8 cellular contexts compared by ENCODE assay signal in the genomic region with DNA sequence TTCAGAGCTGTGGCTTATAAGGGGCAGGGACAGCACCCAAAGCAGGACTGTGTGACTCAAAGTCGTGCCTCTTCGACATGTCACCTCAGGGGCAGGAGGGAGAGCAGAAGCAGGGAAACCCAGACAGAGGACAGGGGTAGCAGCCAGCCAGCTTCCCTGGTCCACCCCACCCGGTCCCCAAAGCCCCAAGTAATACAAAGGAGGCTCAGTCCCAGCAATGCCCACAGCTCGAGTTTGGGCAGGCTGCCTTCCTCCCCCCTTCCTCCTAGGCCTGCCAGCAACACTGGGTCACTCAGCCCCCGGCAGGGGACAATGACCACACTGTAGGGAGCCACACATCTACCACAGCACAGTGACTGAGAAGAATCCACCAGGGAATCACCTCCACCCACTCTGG. TPM values are rescaled to one million over a fixed set of nuclear protein-coding genes. Genes with fewer than 3 reads are reported as not detected.
DNase-seq lines count a peak whose midpoint lies in the region; ATAC-seq, FAIRE-seq and TF ChIP-seq lines count a peak whose summit lies in the region.

No MANE protein-coding gene starts in this region.

- H3K9ac ChIP-seq in endothelial cell of umbilical vein (replicated peaks; ENCODE audit: extremely low read depth, insufficient read depth, low read length): peak overlapping the region; percentile 58

- H3K27me3 ChIP-seq in PC-9 (ENCODE audit: insufficient read depth, low read depth) (no peaks in the 10 kb centered on the region), endothelial cell of umbilical vein (ENCODE audit: control insufficient read depth in 2 of 2, insufficient read depth in 2 of 2, low read length in 2 of 2) (no peaks in the 10 kb centered on the region), ovary (no peaks in the 10 kb centered on the region)

- H3K4me3 Mint-ChIP-seq in Calu3 (ENCODE audit: low read depth, unreplicated experiment): peak overlapping the region; percentile 97

- intact Hi-C loops in Calu3 (cut with micrococcal nuclease; ENCODE audit: unreplicated experiment): loop anchor here (2.0 kb wide), 1 partner anchor 86 kb away; the partner anchor contains the start of genes CAPZA1 and ST7L
- intact Hi-C loops in PC-9 (cut with micrococcal nuclease; ENCODE audit: unreplicated experiment): loop anchor here (10.0 kb wide), 1 partner anchor 240 kb away; no protein-coding TSS in a partner anchor
- intact Hi-C loops in endothelial cell of umbilical vein (cut with micrococcal nuclease): loop anchor here (2.0 kb wide), 1 partner anchor 160 kb away; no protein-coding TSS in a partner anchor
- intact Hi-C loops in ovary (cut with DNase I): loop anchor here in 3 of 4 donors (2.0 to 10.0 kb wide), 4 partner anchors 80 to 310 kb away; partner anchors contain the start of genes CTTNBP2NL (in 2 of the 3), CAPZA1 (in 1 of the 3), ST7L (in 1 of the 3) and WNT2B (in 1 of the 3)

- WGBS in ovary, 3 donors: 24 to 30% (median 24%) methylated on average over 5 of the region's 5 CpGs

- H3K27ac ChIP-seq in PC-9: peak overlapping the region; percentile 89
- peak overlapping the region; percentile 88 for H3K27ac ChIP-seq in endothelial cell of umbilical vein (ENCODE audit: insufficient read depth, low read depth, low read length)
- peak overlapping the region; percentile 24 to 82 for H3K27ac ChIP-seq in ovary

- POLR2A ChIA-PET in PC-9 (lab: Charles Lee; ENCODE audit: unreplicated experiment): interaction anchor here (0.6 to 1.0 kb wide), 7 partner anchors 30 to 1556 kb away, joined by 3 to 16 read pairs (median 7); partner anchors contain the start of genes LRIG2 and MOV10
- POLR2A ChIA-PET in endothelial cell of umbilical vein (lab: Charles Lee): interaction anchor here (0.6 to 2.2 kb wide), 7 partner anchors 11 to 1099 kb away, joined by 3 to 19 read pairs (median 4); partner anchors contain the start of genes MOV10 and PPM1J

- H3K36me3 ChIP-seq in PC-9 (ENCODE audit: low read depth) (peaks cover 21% of the 10 kb centered on the region), endothelial cell of umbilical vein (ENCODE audit: control insufficient read depth in 2 of 2, extremely low read depth in 1 of 2, insufficient read depth in 2 of 2, low read length in 2 of 2) (peaks cover 12 to 14% of the 10 kb centered on the region in 2 experiments), ovary (no peaks in the 10 kb centered on the region)

- peaks cover 67% of the 10 kb centered on the region for H3K4me1 ChIP-seq in PC-9 (replicated peaks; ENCODE audit: insufficient read depth)
- peaks cover 66% of the 10 kb centered on the region for H3K4me1 ChIP-seq in endothelial cell of umbilical vein (ENCODE audit: control insufficient read depth, extremely low read depth, insufficient read depth, low read length)
- H3K4me1 ChIP-seq in ovary (ENCODE audit: insufficient read depth): peaks cover 24% of the 10 kb centered on the region

- H3K9me1 ChIP-seq in endothelial cell of umbilical vein (replicated peaks; ENCODE audit: control insufficient read depth, extremely low read depth, insufficient read depth, low read length): no peaks in the 10 kb centered on the region

- dilution Hi-C loops in endothelial cell of umbilical vein (cut with MboI; ENCODE audit: extremely low pct_ligation_motif_present, low sequenced_read_pairs): no loop called here

- no peak for TF ChIP-seq POLR2A in endothelial cell of umbilical vein (IDR thresholded peaks at IDR 0.05; ENCODE audit: low read depth, low read length)
- TF ChIP-seq POLR2A in ovary (IDR thresholded peaks at IDR 0.05): no peak

- no peaks in the 10 kb centered on the region for H3K9me3 Mint-ChIP-seq in Calu3 (ENCODE audit: low read depth, unreplicated experiment)

- peak overlapping the region; percentile 88 for H3K27ac Mint-ChIP-seq in Calu3 (ENCODE audit: unreplicated experiment)

- H3K27me3 Mint-ChIP-seq in Calu3 (ENCODE audit: unreplicated experiment): no peaks in the 10 kb centered on the region

- no peak for TF ChIP-seq EP300 in ovary (IDR thresholded peaks at IDR 0.05)

- no peaks in the 10 kb centered on the region for H3K9me2 ChIP-seq in PC-9 (ENCODE audit: insufficient read depth)

- peaks cover 78% of the 10 kb centered on the region for H3K36me3 Mint-ChIP-seq in Calu3 (ENCODE audit: insufficient read depth, unreplicated experiment)

- TF ChIP-seq CTCF in Calu3 (IDR thresholded peaks at IDR 0.05; ENCODE audit: unreplicated experiment) (no peak), PC-9 (conservative IDR thresholded peaks at IDR 0.05) (no peak), endothelial cell of umbilical vein (IDR thresholded peaks at IDR 0.05; ENCODE audit: extremely low read depth in 1 of 2, insufficient read depth in 1 of 2, low read depth in 1 of 2, low read length in 2 of 2) (no peak), ovary (IDR thresholded peaks at IDR 0.05) (no peak)

- H4K20me1 ChIP-seq in PC-9 (ENCODE audit: insufficient read depth) (no peaks in the 10 kb centered on the region), endothelial cell of umbilical vein (replicated peaks; ENCODE audit: control insufficient read depth, extremely low read depth, insufficient read depth, low read length) (no peaks in the 10 kb centered on the region)

- peak overlapping the region; percentile 91 for H3K4me2 ChIP-seq in PC-9
- H3K4me2 ChIP-seq in endothelial cell of umbilical vein (ENCODE audit: insufficient read depth, low read length): peak overlapping the region; percentile 83

- H3K9me3 ChIP-seq in PC-9 (ENCODE audit: insufficient read depth, low read depth) (no peaks in the 10 kb centered on the region), endothelial cell of umbilical vein (replicated peaks; ENCODE audit: control insufficient read depth, insufficient read depth, low read length) (no peaks in the 10 kb centered on the region), ovary (no peaks in the 10 kb centered on the region)

- peak overlapping the region; percentile 50 for H3K4me3 ChIP-seq in PC-9
- H3K4me3 ChIP-seq in endothelial cell of umbilical vein (replicated peaks in 1 of 3; ENCODE audit: insufficient read depth in 1 of 3, low read depth in 1 of 3, low read length in 3 of 3): peak overlapping the region in 2 of 3 experiments; percentile 81 to 89
- H3K4me3 ChIP-seq in ovary: peak overlapping the region; percentile 67

- BruUV-seq in Calu3 (replicated peaks; lab: Mats Ljungman, UMichigan) (no TSS peak), PC-9 (replicated peaks; lab: Mats Ljungman, UMichigan) (no TSS peak), endothelial cell of umbilical vein (replicated peaks; lab: Mats Ljungman, UMichigan) (TSS peak; percentile 14)

- no peak for DNase-seq in Calu3
- no peak for DNase-seq in PC-9
- DNase-seq in endothelial cell of umbilical vein (ENCODE audit: low read depth, low spot score): no peak
- DNase-seq in ovary: no peak
- no peak for DNase-seq in NCI-H146 (lab: John Stamatoyannopoulos, UW)
- no peak for DNase-seq in NCI-H2171 treated with DMSO at 0.1 percent for 48 hours (lab: John Stamatoyannopoulos, UW)
- DNase-seq in NCI-H82 treated with DMSO at 0.1 percent for 48 hours (lab: John Stamatoyannopoulos, UW; ENCODE audit: unreplicated experiment): no peak

- no peak for FAIRE-seq in endothelial cell of umbilical vein (lab: Jason Lieb, UNC)

- H3F3A ChIP-seq in PC-9 (ENCODE audit: insufficient read depth, low read depth): peaks cover 39% of the 10 kb centered on the region

- peaks cover 57% of the 10 kb centered on the region for H3K4me1 Mint-ChIP-seq in Calu3 (ENCODE audit: low read depth, unreplicated experiment)

- CTCF ChIA-PET in Calu3 (lab: Charles Lee): interaction anchor here (0.6 to 2.1 kb wide), 3 partner anchors 30 to 114 kb away, joined by 3 to 10 read pairs (median 4); partner anchors contain the start of gene MOV10
- CTCF ChIA-PET in PC-9 (lab: Charles Lee): interaction anchor here (0.6 to 1.2 kb wide), 4 partner anchors 30 to 310 kb away, joined by 3 to 11 read pairs (median 4); partner anchors contain the start of gene MOV10
- CTCF ChIA-PET in endothelial cell of umbilical vein (lab: Charles Lee): interaction anchor here (0.7 to 2.5 kb wide), 11 partner anchors 10 to 406 kb away, joined by 3 to 15 read pairs (median 4); partner anchors contain the start of genes LRIG2, MOV10 and PPM1J

- ATAC-seq in GM19455 (IDR thresholded peaks at IDR 0.05; ENCODE audit: unreplicated experiment): no peak

- H2AFZ ChIP-seq in PC-9 (peak overlapping the region; percentile 35; the same call in 1 of the 2 replicates), endothelial cell of umbilical vein (ENCODE audit: low read depth, low read length) (no peak overlapping the region)

- peaks cover 44% of the 10 kb centered on the region for H3K79me2 ChIP-seq in PC-9 (ENCODE audit: low read depth)
- peaks cover 48% of the 10 kb centered on the region for H3K79me2 ChIP-seq in endothelial cell of umbilical vein (ENCODE audit: control insufficient read depth, insufficient read depth, low read length)

RNA-seq across cellular contexts. Expression of gene RHOC, which starts 2.4 kb away (rescaled TPM):
- 176 and 197 TPM in 2 replicates for total RNA-seq in Calu3 (2022)
- 200 and 220 TPM in 2 replicates for total RNA-seq in PC-9 (2021)
- total RNA-seq in endothelial cell of umbilical vein: 652 and 699 TPM in 2 replicates
- 1,244 and 1,340 TPM in 2 replicates for polyA plus RNA-seq in endothelial cell of umbilical vein
- polyA plus RNA-seq in endothelial cell of umbilical vein (2011; cell fraction: cytosol; rRNA removed): 1,507 and 1,589 TPM in 2 replicates
- polyA plus RNA-seq in endothelial cell of umbilical vein (2011; cell fraction: nucleus; rRNA removed): 615 and 657 TPM in 2 replicates
- polyA plus RNA-seq in endothelial cell of umbilical vein (2012): 941 and 1,005 TPM in 2 replicates
- 905 and 1,030 TPM in 2 replicates for polyA minus RNA-seq in endothelial cell of umbilical vein
- polyA minus RNA-seq in endothelial cell of umbilical vein (2011; cell fraction: cytosol; rRNA and poly(A)+ RNA removed): 73.2 TPM
- 134 and 141 TPM in 2 replicates for polyA minus RNA-seq in endothelial cell of umbilical vein (2011; cell fraction: nucleus; rRNA and poly(A)+ RNA removed)
- 100 to 1,000 TPM; 177 to 276 (median 208) TPM for total RNA-seq in ovary
- 100 to 1,000 TPM; 249 to 308 TPM for polyA plus RNA-seq in ovary

RNA-seq across cellular contexts. Expression of gene PPM1J, which starts 10.6 kb away (rescaled TPM):
- 1.3 and 2.2 TPM in 2 replicates for total RNA-seq in Calu3 (2022)
- total RNA-seq in PC-9 (2021): 6.0 and 7.7 TPM in 2 replicates
- 1.7 and 2.4 TPM in 2 replicates for total RNA-seq in endothelial cell of umbilical vein
- 3.1 and 3.2 TPM in 2 replicates for polyA plus RNA-seq in endothelial cell of umbilical vein
- 1.7 and 2.7 TPM in 2 replicates for polyA plus RNA-seq in endothelial cell of umbilical vein (2011; cell fraction: cytosol; rRNA removed)
- polyA plus RNA-seq in endothelial cell of umbilical vein (2011; cell fraction: nucleus; rRNA removed): 6.6 and 7.0 TPM in 2 replicates
- 1.4 and 1.7 TPM in 2 replicates for polyA plus RNA-seq in endothelial cell of umbilical vein (2012)
- 1.0 and 1.7 TPM in 2 replicates for polyA minus RNA-seq in endothelial cell of umbilical vein
- polyA minus RNA-seq in endothelial cell of umbilical vein (2011; cell fraction: cytosol; rRNA and poly(A)+ RNA removed): not detected
- polyA minus RNA-seq in endothelial cell of umbilical vein (2011; cell fraction: nucleus; rRNA and poly(A)+ RNA removed): 0.58 and 0.96 TPM in 2 replicates
- total RNA-seq in ovary: 1 to 10 TPM; 1.4 to 6.3 (median 2.9) TPM
- polyA plus RNA-seq in ovary: 1 to 10 TPM in 1 of 2 donors, under 1 TPM in 1; 0.78 to 1.3 TPM

RNA-seq across cellular contexts. Expression of gene MOV10, which starts 30.1 kb away (rescaled TPM):
- total RNA-seq in Calu3 (2022) (71.4 and 80.0 TPM in 2 replicates), PC-9 (2021) (73.7 and 78.3 TPM in 2 replicates), endothelial cell of umbilical vein (103 and 113 TPM in 2 replicates), ovary (10 to 100 TPM; 31.7 to 66.3 (median 53.5) TPM)
- polyA plus RNA-seq in endothelial cell of umbilical vein (97.1 and 98.0 TPM in 2 replicates), ovary (10 to 100 TPM; 35.0 to 35.6 TPM)
- 57.2 and 77.0 TPM in 2 replicates for polyA plus RNA-seq in endothelial cell of umbilical vein (2011; cell fraction: cytosol; rRNA removed)
- polyA plus RNA-seq in endothelial cell of umbilical vein (2011; cell fraction: nucleus; rRNA removed): 307 and 333 TPM in 2 replicates
- polyA plus RNA-seq in endothelial cell of umbilical vein (2012): 53.5 and 58.7 TPM in 2 replicates
- 70.9 and 100 TPM in 2 replicates for polyA minus RNA-seq in endothelial cell of umbilical vein
- 36.7 TPM for polyA minus RNA-seq in endothelial cell of umbilical vein (2011; cell fraction: cytosol; rRNA and poly(A)+ RNA removed)
- polyA minus RNA-seq in endothelial cell of umbilical vein (2011; cell fraction: nucleus; rRNA and poly(A)+ RNA removed): 88.9 and 98.3 TPM in 2 replicates
